17 cellular contexts compared by ENCODE assay signal in the genomic region with DNA sequence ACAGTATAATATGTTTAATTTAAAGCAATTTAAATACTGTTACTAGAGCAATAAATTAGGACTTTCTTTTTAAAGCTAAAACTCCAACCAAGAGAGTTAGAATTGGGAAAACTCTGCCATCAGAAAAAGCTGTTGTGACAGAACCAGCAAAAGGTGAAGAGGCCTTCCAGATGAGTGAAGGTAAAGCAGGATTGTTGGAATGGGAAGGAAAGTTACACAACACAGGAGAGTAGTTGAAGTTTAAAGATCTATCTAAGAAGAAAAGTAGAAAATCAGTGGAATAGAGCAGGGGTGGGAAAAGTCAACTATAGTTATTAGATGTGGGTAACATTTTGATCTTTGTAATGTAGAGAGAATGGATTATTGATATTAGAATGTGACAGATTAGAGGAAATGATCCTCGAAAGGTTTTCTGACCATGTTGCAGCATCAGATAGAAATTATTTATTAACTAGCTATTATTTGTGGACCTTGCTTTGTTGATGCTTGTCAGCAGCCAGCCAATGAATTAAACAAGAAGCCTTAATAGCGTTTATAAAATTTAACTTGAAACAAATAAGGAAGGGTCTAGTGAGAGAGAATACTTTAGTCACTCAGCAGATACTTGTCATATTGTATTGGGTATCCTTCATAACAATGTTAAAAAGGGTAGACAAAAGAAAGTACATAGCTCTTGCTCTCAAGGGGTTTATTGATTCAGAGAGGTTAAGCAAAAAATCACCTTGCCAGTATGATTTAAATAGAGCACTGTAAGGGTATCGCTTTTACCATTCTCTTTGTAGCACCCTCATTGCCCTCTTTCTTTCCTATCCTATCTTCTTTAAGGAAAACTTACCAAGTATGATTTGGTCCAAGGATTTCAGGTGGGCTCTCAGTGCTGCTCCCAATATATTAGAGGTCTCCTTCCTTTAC.
"Had no signal": no experiment of that assay in that cellular context is flagged by ENCODE, and none has a peak within 500 bp of the region (broad histone marks: within the 10 kb centered on the region; RNA-seq: fewer than 3 reads in every experiment).

No MANE protein-coding gene starts in this region.

- H3K4me1 Mint-ChIP-seq: memory B cell, mesothelial cell of epicardium had no signal

- ATAC-seq: gastroesophageal sphincter; left lung; lower lobe of right lung; natural killer cell treated with Interleukin-12 subunit alpha and Interleukin-12 subunit beta and Interleukin-15 and Interleukin-18, amount 100 ng/mL, for 72 hours had no signal

- H3K9me3 ChIP-seq: esophagus squamous epithelium, gastroesophageal sphincter, left lung, lower lobe of right lung, sigmoid colon had no signal

- H3K4me1 ChIP-seq: lower lobe of right lung, parathyroid adenoma had no signal

- DNase-seq: esophagus squamous epithelium; foreskin fibroblast; glutamatergic neuron; islet precursor cell; left lung; lower lobe of right lung; sigmoid colon; stimulated activated CD4-positive, alpha-beta T cell treated with anti-CD3 and anti-CD28 coated beads, Interleukin-12 subunit alpha, Interleukin-12 subunit beta, amount 100 ng/mL, for 4 hours; stimulated activated naive CD4-positive, alpha-beta T cell treated with Interleukin-2 at 50 U/mL for 16 hours; trophoblast cell had no signal

- H3K27me3 ChIP-seq: esophagus squamous epithelium, gastroesophageal sphincter, left lung, sigmoid colon had no signal

- H3K4me3 ChIP-seq: esophagus squamous epithelium, gastroesophageal sphincter, left lung, lower lobe of right lung, sigmoid colon, skin epidermis had no signal

- H3K27ac ChIP-seq: esophagus squamous epithelium, gastroesophageal sphincter, left lung, lower lobe of right lung, parathyroid adenoma, sigmoid colon, skin epidermis had no signal

- H3K4me3 Mint-ChIP-seq: dendritic cell treated with granulocyte-macrophage colony-stimulating factor and Interleukin-4, amounts not matched to agents 40 ng/mL and 50 ng/mL, for 4 days; memory B cell; mesothelial cell of epicardium; natural killer cell treated with Interleukin-12 subunit alpha and Interleukin-12 subunit beta and Interleukin-15 and Interleukin-18, amount 100 ng/mL, for 72 hours had no signal

- H3K27ac Mint-ChIP-seq: dendritic cell treated with granulocyte-macrophage colony-stimulating factor and Interleukin-4, amounts not matched to agents 40 ng/mL and 50 ng/mL, for 4 days; memory B cell; mesothelial cell of epicardium had no signal

- H3K27me3 Mint-ChIP-seq: dendritic cell treated with granulocyte-macrophage colony-stimulating factor and Interleukin-4, amounts not matched to agents 40 ng/mL and 50 ng/mL, for 4 days; memory B cell; natural killer cell treated with Interleukin-12 subunit alpha and Interleukin-12 subunit beta and Interleukin-15 and Interleukin-18, amount 100 ng/mL, for 72 hours had no signal

- H3K9me3 Mint-ChIP-seq: memory B cell; mesothelial cell of epicardium; natural killer cell treated with Interleukin-12 subunit alpha and Interleukin-12 subunit beta and Interleukin-15 and Interleukin-18, amount 100 ng/mL, for 72 hours had no signal
